ENCODE assay signal across 10 cellular contexts in the genomic region with DNA sequence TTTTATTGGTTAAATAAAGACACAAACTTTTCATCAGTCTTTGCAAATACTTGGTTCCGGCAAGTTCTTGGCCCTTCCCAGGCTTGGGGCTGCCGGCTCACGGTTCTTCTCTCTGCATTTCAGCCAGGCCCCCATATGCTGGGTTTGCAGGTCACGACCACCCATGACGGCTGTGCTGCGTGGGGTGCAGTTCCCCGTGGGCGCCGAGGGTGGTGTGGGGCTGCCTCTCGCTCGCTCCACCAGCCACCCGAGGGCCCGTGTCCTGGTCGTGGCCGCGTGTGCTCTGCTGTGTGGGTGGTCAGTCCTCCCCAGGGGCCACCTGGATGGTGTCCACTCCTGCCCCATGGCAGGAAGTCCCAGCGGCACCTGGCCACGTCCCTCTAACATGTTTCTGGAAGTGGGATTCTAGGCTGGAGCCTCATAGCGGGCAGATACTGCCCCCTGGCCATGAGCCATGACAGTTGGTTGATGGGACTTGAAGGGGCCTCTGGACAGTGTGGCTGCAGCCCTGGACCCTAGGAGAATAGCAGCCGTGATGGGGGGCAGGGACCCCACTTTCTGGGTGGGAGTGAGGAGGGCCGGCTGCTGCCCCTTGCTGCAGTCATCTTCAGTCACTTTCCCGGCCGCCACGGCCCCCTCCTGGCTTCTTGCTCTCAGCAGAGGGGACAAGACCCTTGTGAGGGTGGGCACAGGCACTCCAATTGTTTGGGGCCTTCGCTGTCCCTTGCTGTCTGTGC. TPM values are rescaled to one million over a fixed set of nuclear protein-coding genes. Genes with fewer than 3 reads are reported as not detected.
DNase-seq lines count a peak whose midpoint lies in the region; ATAC-seq and TF ChIP-seq lines count a peak whose summit lies in the region.
"Had no signal": no experiment of that assay in that cellular context is flagged by ENCODE, and none has a peak within 500 bp of the region (broad histone marks: within the 10 kb centered on the region; RNA-seq: fewer than 3 reads in every experiment).

No MANE protein-coding gene starts in this region.

- POLR2A ChIA-PET in AG04450 (lab: Yijun Ruan, JAX) = no interaction called here

- no peaks in the 10 kb centered on the region for H3K36me3 Mint-ChIP-seq in T-helper 17 cell (ENCODE audit: low read depth)

- CTCF ChIA-PET in AG04450 (lab: Charles Lee) = no interaction called here

- TF ChIP-seq CTCF in AG04450 (IDR thresholded peaks at IDR 0.05; ENCODE audit: low read depth, low read length) (0 out of 2 replicates have a peak, but pooled peaks have one; percentile 6), retinal pigment epithelial cell (conservative IDR thresholded peaks at IDR 0.05; ENCODE audit: low read depth, low read length) (peak; percentile 10)

- H3K4me1 Mint-ChIP-seq in T-helper 17 cell = peaks cover 51% of the 10 kb centered on the region

- no peaks in the 10 kb centered on the region for H3K27me3 ChIP-seq in AG04450 (ENCODE audit: control insufficient read depth, insufficient read depth, low read length)
- no peaks in the 10 kb centered on the region for H3K27me3 ChIP-seq in right cardiac atrium (ENCODE audit: control insufficient read depth, insufficient read depth)

- H3K4me3 Mint-ChIP-seq in T-helper 17 cell = peak overlapping the region; percentile 58

- H3K27ac ChIP-seq in AG04450 (ENCODE audit: low read depth, low read length) = peak overlapping the region; percentile 39
- peak overlapping the region; percentile 1 for H3K27ac ChIP-seq in right cardiac atrium (ENCODE audit: low read length)

- H3K4me3 ChIP-seq in AG04450 (ENCODE audit: low read depth, low read length) = no peak overlapping the region
- no peak overlapping the region for H3K4me3 ChIP-seq in right cardiac atrium (ENCODE audit: low read length)
- H3K4me3 ChIP-seq in retinal pigment epithelial cell (ENCODE audit: low read length) = no peak overlapping the region

- peak overlapping the region; percentile 90 for H3K27ac Mint-ChIP-seq in T-helper 17 cell

- no peak for ATAC-seq in T-helper 17 cell
- ATAC-seq in right cardiac atrium = no peak
- no peak for ATAC-seq in HG03342 (IDR thresholded peaks at IDR 0.05; ENCODE audit: unreplicated experiment)
- ATAC-seq in GM18517 (IDR thresholded peaks at IDR 0.05; ENCODE audit: unreplicated experiment) = no peak
- ATAC-seq in GM18520 (IDR thresholded peaks at IDR 0.05; ENCODE audit: unreplicated experiment) = no peak

- DNase-seq in AG04450 (ENCODE audit: low read depth, low spot score) (no peak), T-helper 17 cell (no peak), right cardiac atrium (peak; percentile 26 to 66 (median 59)), retinal pigment epithelial cell (ENCODE audit: low read depth) (no peak)
- no peak for DNase-seq in central memory CD4-positive, alpha-beta T cell
- DNase-seq: NCI-H1930, T-helper 2 cell had no signal

- WGBS in right cardiac atrium = 52% methylated on average over 25 of the region's 25 CpGs

- no peaks in the 10 kb centered on the region for H3K27me3 Mint-ChIP-seq in T-helper 17 cell

- peaks cover 63% of the 10 kb centered on the region for H3K4me1 ChIP-seq in right cardiac atrium (ENCODE audit: control insufficient read depth, insufficient read depth, low read length)

- intact Hi-C loops in right cardiac atrium (cut with DNase I) = no loop called here

- peaks cover 7% of the 10 kb centered on the region; the same call in 1 of the 2 replicates for H3K9me3 ChIP-seq in AG04450 (ENCODE audit: control insufficient read depth, insufficient read depth, low read length)
- H3K9me3 ChIP-seq in T-helper 17 cell (ENCODE audit: control insufficient read depth, low read length, poor library complexity, severe bottlenecking) = no peaks in the 10 kb centered on the region
- no peaks in the 10 kb centered on the region for H3K9me3 ChIP-seq in right cardiac atrium (ENCODE audit: control insufficient read depth, low read length)

RNA-seq across cellular contexts. Expression of a gene that starts 46.3 kb away (rescaled TPM):
- polyA plus RNA-seq in AG04450 (2011; rRNA removed) (6.7 and 9.0 TPM in 2 replicates), right cardiac atrium (35.6 TPM)
- polyA minus RNA-seq in AG04450 (2011; rRNA and poly(A)+ RNA removed) = 6.7 and 9.0 TPM in 2 replicates
- total RNA-seq in T-helper 17 cell (100 to 1,000 TPM; 183 to 215 TPM), right cardiac atrium (10 to 100 TPM; 56.7 to 83.1 (median 68.9) TPM)

Comparison
In these comparisons a context has a peak if more than half of its experiments do, and no peak if none do; other contexts are left out.
1. DNase-seq: peak in right cardiac atrium (3 of 3); none in AG04450 (single experiment), T-helper 17 cell (0 of 3), retinal pigment epithelial cell (single experiment) and central memory CD4-positive, alpha-beta T cell (single experiment).